ENCODE assay signal across 1 cellular context in genomic region chr11:119377112-119377901, GRCh38.
TF ChIP-seq lines count a peak whose summit lies in the region.

No MANE protein-coding gene starts in this region.

TF ChIP-seq in IMR-90, 13 proteins besides CTCF, POLR2A, EP300 and RAD21:
- TF ChIP-seq RFX5 (IDR thresholded peaks at IDR 0.05; ENCODE audit: low read depth, low read length) (no peak), FOS (IDR thresholded peaks at IDR 0.05; ENCODE audit: low read depth, low read length) (no peak), CHD1 (IDR thresholded peaks at IDR 0.05; ENCODE audit: low read depth, low read length) (no peak), RCOR1 (IDR thresholded peaks at IDR 0.05; ENCODE audit: insufficient replicate concordance, low read length) (no peak), MAFK (IDR thresholded peaks at IDR 0.05; ENCODE audit: low read depth, low read length) (no peak)
TF ChIP-seq in IMR-90: peak in this region for 0.
